In genomic region chr10:59361659-59362183, GRCh38 we compare ENCODE assay signal across 8 cellular contexts. TPM values are rescaled to one million over a fixed set of nuclear protein-coding genes. Genes with fewer than 3 reads are reported as not detected.
DNase-seq lines count a peak whose midpoint lies in the region; ATAC-seq and TF ChIP-seq lines count a peak whose summit lies in the region.

No MANE protein-coding gene starts in this region.

- no peaks in the 10 kb centered on the region for H3K9me3 ChIP-seq in right lobe of liver
- no peaks in the 10 kb centered on the region for H3K9me3 ChIP-seq in tibial nerve

- H3K27ac Mint-ChIP-seq in activated CD4-positive, alpha-beta T cell treated with anti-CD3 and anti-CD28 coated beads, Interleukin-2, amount 10 ng/mL, durations not matched to agents 7 days and 5 days: no peak overlapping the region

- TF ChIP-seq CTCF in brain microvascular endothelial cell (IDR thresholded peaks at IDR 0.05; ENCODE audit: low read depth, low read length, missing control alignments) (no peak), right lobe of liver (IDR thresholded peaks at IDR 0.05) (no peak), tibial nerve (IDR thresholded peaks at IDR 0.05) (no peak)

- ATAC-seq in right lobe of liver (peak in 3 of 4 donors; percentile 14 to 74 (median 17)), GM18498 (IDR thresholded peaks at IDR 0.05; ENCODE audit: unreplicated experiment) (no peak), GM18867 (IDR thresholded peaks at IDR 0.05; ENCODE audit: unreplicated experiment) (no peak)

- H3K27me3 ChIP-seq in brain microvascular endothelial cell (replicated peaks) (no peaks in the 10 kb centered on the region), right lobe of liver (no peaks in the 10 kb centered on the region), tibial nerve (no peaks in the 10 kb centered on the region)

- intact Hi-C loops in right lobe of liver (cut with DNase I): no loop called here

- in situ Hi-C loops in brain microvascular endothelial cell (cut with HindIII; ENCODE audit: low pct_ligation_motif_present, low sequenced_read_pairs): loop anchor here (25.0 kb wide), 1 partner anchor 99 kb away; no protein-coding TSS in a partner anchor

- TF ChIP-seq POLR2A in right lobe of liver (IDR thresholded peaks at IDR 0.05) (no peak), tibial nerve (IDR thresholded peaks at IDR 0.05) (no peak)

- H3K27ac ChIP-seq in brain microvascular endothelial cell: peak overlapping the region; percentile 4
- peak overlapping the region in 2 of 3 donors; percentile 51 to 83 for H3K27ac ChIP-seq in right lobe of liver
- H3K27ac ChIP-seq in tibial nerve: peak overlapping the region in 3 of 4 donors; percentile 63 to 85 (median 68)

- H3K4me3 ChIP-seq in brain microvascular endothelial cell (ENCODE audit: low read depth, low read length) (peak overlapping the region; percentile 62), right lobe of liver (peak overlapping the region; percentile 51 to 62 (median 56)), tibial nerve (peak overlapping the region; percentile 50 to 75 (median 58))

- H3K4me3 Mint-ChIP-seq in activated CD4-positive, alpha-beta T cell treated with anti-CD3 and anti-CD28 coated beads, Interleukin-2, amount 10 ng/mL, durations not matched to agents 7 days and 5 days: peak overlapping the region; percentile 40

- WGBS in right lobe of liver (ENCODE audit: insufficient coverage, low coverage, low lambda C conversion rate, missing lambda C conversion rate): 47% methylated on average over 2 of the region's 2 CpGs
- WGBS in tibial nerve, 2 donors: 52 to 80% methylated on average over 2 of the region's 2 CpGs

- peaks cover 30% of the 10 kb centered on the region for H3K27me3 Mint-ChIP-seq in activated CD4-positive, alpha-beta T cell treated with anti-CD3 and anti-CD28 coated beads, Interleukin-2, amount 10 ng/mL, durations not matched to agents 7 days and 5 days

- H3K4me1 ChIP-seq in right lobe of liver (peaks cover 0 to 17% (median 3%) of the 10 kb centered on the region in 4 donors), tibial nerve (peaks cover 0 to 16% (median 0%) of the 10 kb centered on the region in 4 donors)

- CTCF ChIA-PET in activated CD4-positive, alpha-beta T cell treated with anti-CD3 and anti-CD28 coated beads, Interleukin-2, amount 10 ng/mL, durations not matched to agents 7 days and 5 days (lab: Charles Lee): no interaction called here

- no peak for TF ChIP-seq EP300 in tibial nerve (IDR thresholded peaks at IDR 0.05)

- peaks cover 8% of the 10 kb centered on the region for H3K4me1 Mint-ChIP-seq in activated CD4-positive, alpha-beta T cell treated with anti-CD3 and anti-CD28 coated beads, Interleukin-2, amount 10 ng/mL, durations not matched to agents 7 days and 5 days

- no peaks in the 10 kb centered on the region for H3K9me3 Mint-ChIP-seq in activated CD4-positive, alpha-beta T cell treated with anti-CD3 and anti-CD28 coated beads, Interleukin-2, amount 10 ng/mL, durations not matched to agents 7 days and 5 days

- POLR2A ChIA-PET in activated CD4-positive, alpha-beta T cell treated with anti-CD3 and anti-CD28 coated beads, Interleukin-2, amount 10 ng/mL, durations not matched to agents 7 days and 5 days (lab: Charles Lee): no interaction called here

- H3K36me3 Mint-ChIP-seq in activated CD4-positive, alpha-beta T cell treated with anti-CD3 and anti-CD28 coated beads, Interleukin-2, amount 10 ng/mL, durations not matched to agents 7 days and 5 days (ENCODE audit: low read depth): no peaks in the 10 kb centered on the region

- H3K36me3 ChIP-seq in brain microvascular endothelial cell (replicated peaks) (no peaks in the 10 kb centered on the region), right lobe of liver (no peaks in the 10 kb centered on the region), tibial nerve (no peaks in the 10 kb centered on the region)

- no peak for DNase-seq in activated CD4-positive, alpha-beta T cell treated with anti-CD3 and anti-CD28 coated beads, Interleukin-2, amount 10 ng/mL, durations not matched to agents 7 days and 5 days
- DNase-seq in activated CD4-positive, alpha-beta T cell treated with anti-CD3 and anti-CD28 coated beads for 4 hours: no peak
- peak; percentile 11 for DNase-seq in brain microvascular endothelial cell
- no peak for DNase-seq in right lobe of liver
- no peak for DNase-seq in tibial nerve (ENCODE audit: low spot score in 2 of 2)
- DNase-seq in cerebellum (ENCODE audit: low spot score): no peak

RNA-seq across cellular contexts. Expression of gene FAM13C, which starts 0.6 kb away (rescaled TPM):
- not detected for total RNA-seq in activated CD4-positive, alpha-beta T cell treated with anti-CD3 and anti-CD28 coated beads, Interleukin-2, amount 10 ng/mL, durations not matched to agents 7 days and 5 days
- total RNA-seq in right lobe of liver (1 to 10 TPM in 4 of 6 experiments, under 1 TPM in 2; 0.49 to 7.4 (median 1.5) TPM), tibial nerve (10 to 100 TPM; 10.3 to 36.9 (median 20.6) TPM), cerebellum (66.1 TPM)

Comparison
In these comparisons a context has a peak if more than half of its experiments do, and no peak if none do; other contexts are left out.
1. H3K27ac ChIP-seq: peak in every context shown above with its lines; median percentile 68 in tibial nerve; 67 in right lobe of liver; 4 in brain microvascular endothelial cell.
2. ATAC-seq: peak in right lobe of liver (3 of 4); none in GM18498 (single experiment) and GM18867 (single experiment).
3. Peak in every context shown above with its lines, with median percentiles within 50 percentile points of each other: H3K4me3 ChIP-seq.